12 cellular contexts compared by ENCODE assay signal in genomic region chr12:69008510-69008909, GRCh38.
DNase-seq lines count a peak whose midpoint lies in the region; ATAC-seq and TF ChIP-seq lines count a peak whose summit lies in the region.
"Had no signal": no experiment of that assay in that cellular context is flagged by ENCODE, and none has a peak within 500 bp of the region (broad histone marks: within the 10 kb centered on the region; RNA-seq: fewer than 3 reads in every experiment).

No MANE protein-coding gene starts in this region.

- H3F3A ChIP-seq in PC-9 (ENCODE audit: insufficient read depth, low read depth) = peaks cover 22% of the 10 kb centered on the region

- intact Hi-C loops in PC-9 (cut with micrococcal nuclease; ENCODE audit: unreplicated experiment) (loop anchor here (5.0 kb wide), 2 partner anchors 64 to 66 kb away; no protein-coding TSS in a partner anchor), right lobe of liver (cut with DNase I) (no loop called here)

- no peak for TF ChIP-seq POLR2A in right lobe of liver (IDR thresholded peaks at IDR 0.05)

- peak; percentile 84 for DNase-seq in DMS53 (lab: John Stamatoyannopoulos, UW)
- DNase-seq in NCI-H1105 (lab: John Stamatoyannopoulos, UW) = peak; percentile 13
- peak; percentile 29 to 90 for DNase-seq in PC-9
- no peak for DNase-seq in right lobe of liver
- DNase-seq in activated naive CD4-positive, alpha-beta T cell treated with anti-CD3 and anti-CD28 coated beads, Interleukin-2, amount 10 ng/mL, durations not matched to agents 7 days and 5 days = no peak
- no peak for DNase-seq in A172 (ENCODE audit: low spot score)
- no peak for DNase-seq in GM10248 (ENCODE audit: extremely low spot score)
- DNase-seq in activated T-cell treated with anti-CD3 and anti-CD28 coated beads, Interleukin-2, amount 50 U/mL, for 48 hours = no peak
- DNase-seq: amniotic stem cell; CD4-positive, alpha-beta T cell; naive B cell; T-helper 1 cell had no signal

- peak in 3 of 4 donors; percentile 35 to 63 (median 45) for ATAC-seq in right lobe of liver

- peaks cover 31% of the 10 kb centered on the region for H3K4me1 ChIP-seq in PC-9 (replicated peaks; ENCODE audit: insufficient read depth)
- no peaks in the 10 kb centered on the region for H3K4me1 ChIP-seq in right lobe of liver

- H3K36me3 ChIP-seq in PC-9 (ENCODE audit: low read depth) (no peaks in the 10 kb centered on the region), right lobe of liver (no peaks in the 10 kb centered on the region)

- peak overlapping the region; percentile 74 for H3K27ac ChIP-seq in PC-9
- H3K27ac ChIP-seq in right lobe of liver = no peak overlapping the region

- no peaks in the 10 kb centered on the region for H4K20me1 ChIP-seq in PC-9 (ENCODE audit: insufficient read depth)

- no peak overlapping the region for H3K27ac Mint-ChIP-seq in activated naive CD4-positive, alpha-beta T cell treated with anti-CD3 and anti-CD28 coated beads, Interleukin-2, amount 10 ng/mL, durations not matched to agents 7 days and 5 days
- H3K27ac Mint-ChIP-seq: CD4-positive, alpha-beta T cell had no signal

- no TSS peak for BruUV-seq in PC-9 (replicated peaks; lab: Mats Ljungman, UMichigan)

- 48% methylated on average over 4 of the region's 4 CpGs for WGBS in right lobe of liver (ENCODE audit: insufficient coverage, low coverage, low lambda C conversion rate, missing lambda C conversion rate)

- H2AFZ ChIP-seq in PC-9 = peak overlapping the region; percentile 29

- no peak overlapping the region for H3K4me3 Mint-ChIP-seq in activated naive CD4-positive, alpha-beta T cell treated with anti-CD3 and anti-CD28 coated beads, Interleukin-2, amount 10 ng/mL, durations not matched to agents 7 days and 5 days
- H3K4me3 Mint-ChIP-seq: CD4-positive, alpha-beta T cell; naive B cell had no signal

- no peaks in the 10 kb centered on the region for H3K79me2 ChIP-seq in PC-9 (ENCODE audit: low read depth)

- H3K4me3 ChIP-seq in PC-9 = no peak overlapping the region
- H3K4me3 ChIP-seq in right lobe of liver = no peak overlapping the region

- TF ChIP-seq CTCF in PC-9 (conservative IDR thresholded peaks at IDR 0.05) (no peak), right lobe of liver (IDR thresholded peaks at IDR 0.05) (no peak), GM10248 (IDR thresholded peaks at IDR 0.05; ENCODE audit: control extremely low read depth, extremely low read depth, low read depth, missing control alignments) (no peak)

- POLR2A ChIA-PET in PC-9 (lab: Charles Lee; ENCODE audit: unreplicated experiment) (interaction anchor here (0.7 kb wide), 2 partner anchors 35 to 276 kb away, joined by 4 to 7 read pairs; no protein-coding TSS in a partner anchor), GM10248 (lab: Yijun Ruan, JAX) (no interaction called here)

- no peaks in the 10 kb centered on the region for H3K9me3 Mint-ChIP-seq in activated naive CD4-positive, alpha-beta T cell treated with anti-CD3 and anti-CD28 coated beads, Interleukin-2, amount 10 ng/mL, durations not matched to agents 7 days and 5 days
- H3K9me3 Mint-ChIP-seq: CD4-positive, alpha-beta T cell had no signal

- H3K9me3 ChIP-seq in PC-9 (ENCODE audit: insufficient read depth, low read depth) (no peaks in the 10 kb centered on the region), right lobe of liver (no peaks in the 10 kb centered on the region)

- H3K36me3 Mint-ChIP-seq in activated naive CD4-positive, alpha-beta T cell treated with anti-CD3 and anti-CD28 coated beads, Interleukin-2, amount 10 ng/mL, durations not matched to agents 7 days and 5 days = no peaks in the 10 kb centered on the region
- H3K36me3 Mint-ChIP-seq: naive B cell had no signal

- peak overlapping the region; percentile 66 for H3K4me2 ChIP-seq in PC-9

- peaks cover 3% of the 10 kb centered on the region for H3K4me1 Mint-ChIP-seq in activated naive CD4-positive, alpha-beta T cell treated with anti-CD3 and anti-CD28 coated beads, Interleukin-2, amount 10 ng/mL, durations not matched to agents 7 days and 5 days

- no peaks in the 10 kb centered on the region for H3K9me2 ChIP-seq in PC-9 (ENCODE audit: insufficient read depth)

- peaks cover 6% of the 10 kb centered on the region for H3K27me3 Mint-ChIP-seq in activated naive CD4-positive, alpha-beta T cell treated with anti-CD3 and anti-CD28 coated beads, Interleukin-2, amount 10 ng/mL, durations not matched to agents 7 days and 5 days

- H3K27me3 ChIP-seq in PC-9 (ENCODE audit: insufficient read depth, low read depth) (no peaks in the 10 kb centered on the region), right lobe of liver (no peaks in the 10 kb centered on the region)

- CTCF ChIA-PET in PC-9 (lab: Charles Lee) (interaction anchor here (0.5 kb wide), 2 partner anchors 63 to 395 kb away, joined by 3 to 13 read pairs; no protein-coding TSS in a partner anchor), GM10248 (lab: Yijun Ruan, JAX) (interaction anchor here (1.2 kb wide), 1 partner anchor 29 kb away, joined by 3 read pairs; no protein-coding TSS in a partner anchor)
- CTCF ChIA-PET in activated naive CD4-positive, alpha-beta T cell treated with anti-CD3 and anti-CD28 coated beads, Interleukin-2, amount 10 ng/mL, durations not matched to agents 7 days and 5 days (lab: Charles Lee) = no interaction called here

Comparison
In these comparisons a context has a peak if more than half of its experiments do, and no peak if none do; other contexts are left out.
1. DNase-seq: peak in DMS53 (single experiment), NCI-H1105 (single experiment) and PC-9 (2 of 2); none in right lobe of liver (0 of 3), activated naive CD4-positive, alpha-beta T cell treated with anti-CD3 and anti-CD28 coated beads, Interleukin-2, amount 10 ng/mL, durations not matched to agents 7 days and 5 days (single experiment), A172 (single experiment), GM10248 (single experiment) and activated T-cell treated with anti-CD3 and anti-CD28 coated beads, Interleukin-2, amount 50 U/mL, for 48 hours (0 of 2).